ENCODE assay signal across 1 cellular context in genomic region chr5:95761771-95762680, GRCh38.
TF ChIP-seq lines count a peak whose summit lies in the region.

No MANE protein-coding gene starts in this region.

TF ChIP-seq in HEK293, 187 proteins besides CTCF, POLR2A, EP300 and RAD21 (continued from another document):
- TF ChIP-seq PRDM10 (tag by site-specific recombination; IDR thresholded peaks at IDR 0.05) (peak; percentile 84), ZNF362 (tag by site-specific recombination; IDR thresholded peaks at IDR 0.05) (peak; percentile 52; the same call in 1 of the 2 replicates), SP7 (tag by site-specific recombination; IDR thresholded peaks at IDR 0.05) (0 out of 2 replicates have a peak, but pooled peaks have one; percentile 53), FEZF1 (tag by site-specific recombination; IDR thresholded peaks at IDR 0.05) (peak; percentile 34; the same call in 1 of the 2 replicates), ZNF600 (tag by site-specific recombination; IDR thresholded peaks at IDR 0.05) (peak; percentile 46; the same call in 1 of the 2 replicates)
